ENCODE assay signal across 18 cellular contexts in genomic region chr1:4963251-4963650, GRCh38.
DNase-seq lines count a peak whose midpoint lies in the region; ATAC-seq and TF ChIP-seq lines count a peak whose summit lies in the region.
"Had no signal": no experiment of that assay in that cellular context is flagged by ENCODE, and none has a peak within 500 bp of the region (broad histone marks: within the 10 kb centered on the region; RNA-seq: fewer than 3 reads in every experiment).

No MANE protein-coding gene starts in this region.

- POLR2A ChIA-PET in Panc1 (lab: Charles Lee): no interaction called here

- intact Hi-C loops in Panc1 (cut with micrococcal nuclease; ENCODE audit: unreplicated experiment): no loop called here

- in situ Hi-C loops in Panc1 (cut with HindIII; ENCODE audit: low pct_unique_long_range_greater_than_20kb, low sequenced_read_pairs): no loop called here

- peak; percentile 21 for DNase-seq in GOT3 (lab: John Stamatoyannopoulos, UW)
- no peak for DNase-seq in Panc1 (ENCODE audit: low read depth, low spot score)
- peak; percentile 40 for DNase-seq in epithelial cell of prostate (ENCODE audit: low read depth, low spot score)
- peak; percentile 57 for DNase-seq in ureter (ENCODE audit: low spot score)
- DNase-seq: activated CD4-positive, alpha-beta T cell treated with anti-CD3 and anti-CD28 coated beads, Interleukin-2, amount 10 ng/mL, durations not matched to agents 24 days and 14 days; activated gamma-delta T cell; central memory CD4-positive, alpha-beta T cell; esophagus squamous epithelium; left ventricle myocardium superior; NCI-H1105; NCI-H2107; NCI-H510A treated with DMSO at 0.1 percent for 48 hours; SHP77; T-cell had no signal

- no peaks in the 10 kb centered on the region for H3K9me3 ChIP-seq in Panc1 (ENCODE audit: control insufficient read depth, insufficient read depth, low read depth, low read length)
- H3K9me3 ChIP-seq: BLaER1, esophagus squamous epithelium had no signal

- BruUV-seq in Panc1 (replicated peaks; lab: Mats Ljungman, UMichigan): no TSS peak

- H3K27ac ChIP-seq in Panc1 (ENCODE audit: low read length) (no peak overlapping the region), epithelial cell of prostate (no peak overlapping the region)
- H3K27ac ChIP-seq: BLaER1, esophagus squamous epithelium had no signal

- ATAC-seq in Panc1 (peak; percentile 53; the same call in 1 of the 2 replicates), GM19023 (IDR thresholded peaks at IDR 0.05; ENCODE audit: unreplicated experiment) (no peak), HG03571 (IDR thresholded peaks at IDR 0.05; ENCODE audit: unreplicated experiment) (no peak), HG03196 (IDR thresholded peaks at IDR 0.05; ENCODE audit: unreplicated experiment) (no peak)
- ATAC-seq: left ventricle myocardium superior, T-cell had no signal

- H3K4me1 ChIP-seq in Panc1 (ENCODE audit: control insufficient read depth, insufficient read depth, low read length): no peaks in the 10 kb centered on the region
- H3K4me1 ChIP-seq: BLaER1, esophagus squamous epithelium had no signal

- no peak for TF ChIP-seq CTCF in Panc1 (IDR thresholded peaks at IDR 0.05)

- no peaks in the 10 kb centered on the region for H3K36me3 ChIP-seq in Panc1 (ENCODE audit: control insufficient read depth, insufficient read depth, low read length)
- H3K36me3 ChIP-seq: BLaER1, esophagus squamous epithelium had no signal

- no peaks in the 10 kb centered on the region; the same call in 1 of the 2 replicates for H3K27me3 ChIP-seq in Panc1 (ENCODE audit: control insufficient read depth, insufficient read depth, low read length)
- H3K27me3 ChIP-seq: BLaER1 had no signal

- H3K4me3 ChIP-seq in Panc1 (ENCODE audit: low read depth in 2 of 2, low read length in 2 of 2): no peak overlapping the region
- H3K4me3 ChIP-seq: BLaER1, esophagus squamous epithelium had no signal

- CTCF ChIA-PET in Panc1 (lab: Charles Lee): no interaction called here
